8 cellular contexts compared by ENCODE assay signal in the genomic region with DNA sequence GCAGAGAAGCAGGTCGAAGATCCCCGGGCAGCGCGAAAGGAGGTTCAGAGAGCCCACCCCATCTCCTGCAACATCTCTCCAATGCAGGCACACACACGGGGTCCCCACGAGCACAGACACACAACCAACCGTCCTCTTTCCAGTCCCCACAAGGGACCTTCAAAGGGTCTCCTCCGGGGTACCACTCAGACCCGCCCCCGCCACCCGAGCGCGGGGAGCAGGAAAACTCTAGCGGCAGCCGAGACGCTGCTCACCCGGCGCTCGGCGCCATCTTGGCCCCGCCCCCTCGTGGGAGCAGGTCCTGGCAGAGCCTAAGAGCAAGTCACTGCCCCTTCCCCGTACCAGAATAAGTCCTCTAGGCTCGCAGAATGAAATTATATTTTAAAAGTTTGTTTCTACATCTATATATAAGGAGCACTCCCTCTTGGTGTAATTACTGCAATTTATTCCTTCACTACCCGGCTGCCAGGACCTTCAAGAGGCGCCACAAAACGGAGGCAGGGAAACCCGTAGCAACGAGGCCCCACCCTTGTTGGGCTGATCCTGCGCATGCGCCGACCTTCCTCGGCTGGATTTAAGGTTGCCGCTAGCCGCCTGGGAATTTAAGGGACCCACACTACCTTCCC. TPM values are rescaled to one million over a fixed set of nuclear protein-coding genes. Genes with fewer than 3 reads are reported as not detected.
DNase-seq lines count a peak whose midpoint lies in the region; ATAC-seq and TF ChIP-seq lines count a peak whose summit lies in the region.

A gene with protein sequence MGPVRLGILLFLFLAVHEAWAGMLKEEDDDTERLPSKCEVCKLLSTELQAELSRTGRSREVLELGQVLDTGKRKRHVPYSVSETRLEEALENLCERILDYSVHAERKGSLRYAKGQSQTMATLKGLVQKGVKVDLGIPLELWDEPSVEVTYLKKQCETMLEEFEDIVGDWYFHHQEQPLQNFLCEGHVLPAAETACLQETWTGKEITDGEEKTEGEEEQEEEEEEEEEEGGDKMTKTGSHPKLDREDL (plus strand): TSS at position 560 of the 626 bp plus-strand sequence. CDS start 111 bp downstream, outside the sequence.
A gene (minus strand): TSS at position 284 of the 626 bp plus-strand sequence. CDS start 5,149 bp downstream, outside the sequence.

- CTCF ChIA-PET in GM10248 (lab: Yijun Ruan, JAX): no interaction called here

- H3K36me3 Mint-ChIP-seq in activated naive CD4-positive, alpha-beta T cell treated with anti-CD3 and anti-CD28 coated beads, Interleukin-2, amount 50 U/mL, for 72 hours: peaks cover 7 to 16% of the 10 kb centered on the region in 2 donors
- peaks cover 2% of the 10 kb centered on the region for H3K36me3 Mint-ChIP-seq in osteocyte (ENCODE audit: unreplicated experiment)

- peaks cover 18% of the 10 kb centered on the region for H3K4me1 Mint-ChIP-seq in osteocyte (ENCODE audit: unreplicated experiment)

- TF ChIP-seq CTCF in GM10248 (IDR thresholded peaks at IDR 0.05; ENCODE audit: control extremely low read depth, extremely low read depth, low read depth, missing control alignments): no peak
- TF ChIP-seq CTCF in osteocyte (IDR thresholded peaks at IDR 0.05): peak; percentile 6

- under 1% methylated on average over 35 of the region's 35 CpGs for WGBS in thymus

- H3K27me3 ChIP-seq in thymus (ENCODE audit: control insufficient read depth, insufficient read depth): no peaks in the 10 kb centered on the region

- DNase-seq in GM10248 (ENCODE audit: extremely low spot score) (peak; percentile 99), NCI-H1105 (lab: John Stamatoyannopoulos, UW) (peak; percentile 93), SKM-1 (lab: John Stamatoyannopoulos, UW; ENCODE audit: unreplicated experiment) (peak; percentile 83), glomerular visceral epithelial cell (ENCODE audit: extremely low spot score) (peak; percentile 95), osteocyte (ENCODE audit: extremely low spot score, unreplicated experiment) (peak; percentile 97)
- DNase-seq in activated naive CD4-positive, alpha-beta T cell treated with anti-CD3 and anti-CD28 coated beads, Interleukin-2, amount 50 U/mL, for 72 hours (ENCODE audit: low spot score in 2 of 2): peak; percentile 91 to 93

- H3K36me3 ChIP-seq in thymus (ENCODE audit: control insufficient read depth, insufficient read depth): peaks cover 7% of the 10 kb centered on the region

- peaks cover 8% of the 10 kb centered on the region for H3K4me1 ChIP-seq in thymus (ENCODE audit: control insufficient read depth, insufficient read depth, low read length)

- H3K27me3 Mint-ChIP-seq in osteocyte (ENCODE audit: unreplicated experiment): no peaks in the 10 kb centered on the region

- H3K9me3 Mint-ChIP-seq in activated naive CD4-positive, alpha-beta T cell treated with anti-CD3 and anti-CD28 coated beads, Interleukin-2, amount 50 U/mL, for 72 hours: no peaks in the 10 kb centered on the region
- no peaks in the 10 kb centered on the region for H3K9me3 Mint-ChIP-seq in osteocyte (ENCODE audit: unreplicated experiment)

- peak; percentile 74 for ATAC-seq in HG02588 (IDR thresholded peaks at IDR 0.05; ENCODE audit: unreplicated experiment)
- peak; percentile 69 to 73 for ATAC-seq in activated naive CD4-positive, alpha-beta T cell treated with anti-CD3 and anti-CD28 coated beads, Interleukin-2, amount 50 U/mL, for 72 hours

- POLR2A ChIA-PET in GM10248 (lab: Yijun Ruan, JAX): no interaction called here

- no peaks in the 10 kb centered on the region for H3K9me3 ChIP-seq in thymus (ENCODE audit: control insufficient read depth)

- peak within 1 kb of the TSS; percentile 96 for H3K4me3 Mint-ChIP-seq in osteocyte (ENCODE audit: unreplicated experiment)

- H3K27ac Mint-ChIP-seq in activated naive CD4-positive, alpha-beta T cell treated with anti-CD3 and anti-CD28 coated beads, Interleukin-2, amount 50 U/mL, for 72 hours: peak within 1 kb of the TSS; percentile 94 to 99
- peak within 1 kb of the TSS; percentile 98 for H3K27ac Mint-ChIP-seq in osteocyte (ENCODE audit: unreplicated experiment)

- H3K27ac ChIP-seq in thymus (ENCODE audit: low read depth): peak within 1 kb of the TSS; percentile 89

- peak within 1 kb of the TSS; percentile 75 for H3K4me3 ChIP-seq in thymus (ENCODE audit: low read length)

RNA-seq across cellular contexts. Expression of the first gene that starts in this region (rescaled TPM):
- total RNA-seq in activated naive CD4-positive, alpha-beta T cell treated with anti-CD3 and anti-CD28 coated beads, Interleukin-2, amount 50 U/mL, for 72 hours: 10 to 100 TPM; 16.4 to 20.9 TPM
- total RNA-seq in osteocyte: 33.6 and 36.7 TPM in 2 replicates
- 19.0 TPM for polyA plus RNA-seq in thymus

RNA-seq across cellular contexts. Expression of the second gene that starts in this region (rescaled TPM):
- total RNA-seq in activated naive CD4-positive, alpha-beta T cell treated with anti-CD3 and anti-CD28 coated beads, Interleukin-2, amount 50 U/mL, for 72 hours: 10 to 100 TPM; 52.7 to 57.6 TPM
- 62.8 and 63.9 TPM in 2 replicates for total RNA-seq in osteocyte
- 25.7 TPM for polyA plus RNA-seq in thymus

Comparison
In these comparisons a context has a peak if more than half of its experiments do, and no peak if none do; other contexts are left out.
1. Peak in every context shown above with its lines: DNase-seq, ATAC-seq, H3K4me3 ChIP-seq and H3K27ac ChIP-seq.